Comparison of ENCODE assay signal across 35 cellular contexts in genomic region chr3:118196183-118196582, GRCh38.
"Had no signal": no experiment of that assay in that cellular context is flagged by ENCODE, and none has a peak within 500 bp of the region (broad histone marks: within the 10 kb centered on the region; RNA-seq: fewer than 3 reads in every experiment).

No MANE protein-coding gene starts in this region.

- H3K4me3 Mint-ChIP-seq: activated B cell treated with CpG ODN at 0.5 μM for 24 hours; activated CD4-positive, alpha-beta memory T cell treated with anti-CD3 and anti-CD28 coated beads for 36 hours; activated CD4-positive, alpha-beta T cell treated with anti-CD3 and anti-CD28 coated beads, Interleukin-2, amount 10 ng/mL, durations not matched to agents 24 days and 14 days; activated CD8-positive, alpha-beta T cell treated with anti-CD3 and anti-CD28 coated beads for 36 hours; activated naive CD4-positive, alpha-beta T cell treated with anti-CD3 and anti-CD28 coated beads for 36 hours; activated naive CD8-positive, alpha-beta T cell; activated naive CD8-positive, alpha-beta T cell treated with anti-CD3 and anti-CD28 coated beads, Interleukin-2, amount 10 ng/mL, durations not matched to agents 7 days and 5 days; activated naive CD8-positive, alpha-beta T cell treated with anti-CD3 and anti-CD28 coated beads, Interleukin-2, amount 50 U/mL, for 24 hours; activated T-cell treated with anti-CD3 and anti-CD28 coated beads, Interleukin-2, amount 50 U/mL, for 24 hours; activated T-helper 1 cell treated with anti-CD3 and anti-CD28 coated beads, Interleukin-12 subunit alpha, Interleukin-12 subunit beta, Interleukin-2, Interleukin-4 antibody, amounts not matched to agents 30 ng/mL and 10 ng/mL and 1 ng/mL, durations not matched to agents 14 hours and 24 hours and 36 hours; activated T-helper 17 cell treated with anti-CD3 and anti-CD28 coated beads, Interleukin-2, amount 50 U/mL, for 72 hours; brain; central memory CD8-positive, alpha-beta T cell; T-helper 1 cell treated with Interleukin-12 subunit alpha and Interleukin-12 subunit beta and Interleukin-4 antibody, amounts not matched to agents 30 μg/mL and 1 μg/mL, for 36 hours; T-helper 2 cell treated with Interferon-gamma antibody and Interleukin-4, amounts not matched to agents 5 μg/mL and 100 μg/mL, for 36 hours had no signal

- H3K4me1 ChIP-seq: ascending aorta had no signal

- H3K4me1 Mint-ChIP-seq: activated B cell treated with CpG ODN at 0.5 μM for 24 hours; activated CD4-positive, alpha-beta T cell treated with anti-CD3 and anti-CD28 coated beads, Interleukin-2, amount 10 ng/mL, durations not matched to agents 24 days and 14 days; activated naive CD8-positive, alpha-beta T cell treated with anti-CD3 and anti-CD28 coated beads, Interleukin-2, amount 10 ng/mL, durations not matched to agents 7 days and 5 days; activated naive CD8-positive, alpha-beta T cell treated with anti-CD3 and anti-CD28 coated beads, Interleukin-2, amount 50 U/mL, for 24 hours; activated T-helper 17 cell treated with anti-CD3 and anti-CD28 coated beads, Interleukin-2, amount 50 U/mL, for 72 hours; brain; central memory CD8-positive, alpha-beta T cell had no signal

- H3K36me3 ChIP-seq: ascending aorta, cardiac muscle cell had no signal

- ATAC-seq: activated CD8-positive, alpha-beta T cell treated with anti-CD3 and anti-CD28 coated beads for 36 hours; activated naive CD8-positive, alpha-beta T cell treated with anti-CD3 and anti-CD28 coated beads, Interleukin-2, amount 50 U/mL, for 24 hours; activated T-helper 17 cell treated with anti-CD3 and anti-CD28 coated beads, Interleukin-2, amount 50 U/mL, for 72 hours had no signal

- H3K4me3 ChIP-seq: ascending aorta, cardiac muscle cell had no signal

- H3K27ac Mint-ChIP-seq: activated B cell treated with CpG ODN at 0.5 μM for 24 hours; activated CD4-positive, alpha-beta memory T cell treated with anti-CD3 and anti-CD28 coated beads for 36 hours; activated CD4-positive, alpha-beta T cell treated with anti-CD3 and anti-CD28 coated beads, Interleukin-2, amount 10 ng/mL, durations not matched to agents 24 days and 14 days; activated CD8-positive, alpha-beta T cell treated with anti-CD3 and anti-CD28 coated beads for 36 hours; activated naive CD4-positive, alpha-beta T cell treated with anti-CD3 and anti-CD28 coated beads for 36 hours; activated naive CD8-positive, alpha-beta T cell; activated naive CD8-positive, alpha-beta T cell treated with anti-CD3 and anti-CD28 coated beads, Interleukin-2, amount 10 ng/mL, durations not matched to agents 7 days and 5 days; activated naive CD8-positive, alpha-beta T cell treated with anti-CD3 and anti-CD28 coated beads, Interleukin-2, amount 50 U/mL, for 24 hours; activated T-cell treated with anti-CD3 and anti-CD28 coated beads, Interleukin-2, amount 50 U/mL, for 24 hours; activated T-helper 1 cell treated with anti-CD3 and anti-CD28 coated beads, Interleukin-12 subunit alpha, Interleukin-12 subunit beta, Interleukin-2, Interleukin-4 antibody, amounts not matched to agents 30 ng/mL and 10 ng/mL and 1 ng/mL, durations not matched to agents 14 hours and 24 hours and 36 hours; activated T-helper 17 cell treated with anti-CD3 and anti-CD28 coated beads, Interleukin-2, amount 50 U/mL, for 72 hours; brain; T-helper 1 cell treated with Interleukin-12 subunit alpha and Interleukin-12 subunit beta and Interleukin-4 antibody, amounts not matched to agents 30 μg/mL and 1 μg/mL, for 36 hours; T-helper 2 cell treated with Interferon-gamma antibody and Interleukin-4, amounts not matched to agents 5 μg/mL and 100 μg/mL, for 36 hours had no signal

- H3K36me3 Mint-ChIP-seq: activated CD4-positive, alpha-beta memory T cell treated with anti-CD3 and anti-CD28 coated beads for 36 hours; activated naive CD8-positive, alpha-beta T cell; activated naive CD8-positive, alpha-beta T cell treated with anti-CD3 and anti-CD28 coated beads, Interleukin-2, amount 10 ng/mL, durations not matched to agents 7 days and 5 days; brain had no signal

- DNase-seq: activated B cell treated with CpG ODN at 0.5 μM for 24 hours; activated CD4-positive, alpha-beta memory T cell treated with anti-CD3 and anti-CD28 coated beads for 36 hours; activated CD4-positive, alpha-beta T cell treated with anti-CD3 and anti-CD28 coated beads for 4 hours; activated CD4-positive, alpha-beta T cell treated with anti-CD3 and anti-CD28 coated beads, Interleukin-2, amount 10 ng/mL, durations not matched to agents 24 days and 14 days; activated CD4-positive, alpha-beta T cell treated with anti-CD3 and anti-CD28 coated beads, Interleukin-2, amount 50 U/mL, for 1 hour; activated CD4-positive, alpha-beta T cell treated with anti-CD3 and anti-CD28 coated beads, Interleukin-2, amount 50 U/mL, for 4 hours; activated CD4-positive, CD25-positive, alpha-beta regulatory T cell treated with anti-CD3 and anti-CD28 coated beads, Interleukin-2, amount 50 U/mL, for 72 hours; activated CD8-positive, alpha-beta memory T cell treated with anti-CD3 and anti-CD28 coated beads, Interleukin-2, amount 50 U/mL, for 4 hours; activated CD8-positive, alpha-beta T cell treated with anti-CD3 and anti-CD28 coated beads for 36 hours; activated effector memory CD4-positive, alpha-beta T cell treated with anti-CD3 and anti-CD28 coated beads, Interleukin-2, amount 50 U/mL, for 16 hours; activated gamma-delta T cell treated with Interleukin-2 at 50 U/mL for 16 hours; activated naive CD4-positive, alpha-beta T cell; activated naive CD4-positive, alpha-beta T cell treated with anti-CD3 and anti-CD28 coated beads for 36 hours; activated naive CD4-positive, alpha-beta T cell treated with anti-CD3 and anti-CD28 coated beads, Interleukin-2, amount 50 U/mL, for 16 hours; activated naive CD8-positive, alpha-beta T cell treated with anti-CD3 and anti-CD28 coated beads, Interleukin-2, amount 10 ng/mL, durations not matched to agents 7 days and 5 days; activated naive CD8-positive, alpha-beta T cell treated with anti-CD3 and anti-CD28 coated beads, Interleukin-2, amount 50 U/mL, for 24 hours; activated T-cell treated with anti-CD3 and anti-CD28 coated beads, Interleukin-2, amount 50 U/mL, for 24 hours; activated T-cell treated with anti-CD3 and anti-CD28 coated beads, Interleukin-2, amount 50 U/mL, for 48 hours; amygdala; anterior cingulate cortex; caudate nucleus; cerebellar nuclear complex; T-helper 1 cell; T-helper 2 cell; T-helper 9 cell had no signal

- H3K27me3 ChIP-seq: ascending aorta, cardiac muscle cell had no signal

- H3K27me3 Mint-ChIP-seq: activated B cell treated with CpG ODN at 0.5 μM for 24 hours; activated CD4-positive, alpha-beta memory T cell treated with anti-CD3 and anti-CD28 coated beads for 36 hours; activated CD4-positive, alpha-beta T cell treated with anti-CD3 and anti-CD28 coated beads, Interleukin-2, amount 10 ng/mL, durations not matched to agents 24 days and 14 days; activated CD8-positive, alpha-beta T cell treated with anti-CD3 and anti-CD28 coated beads for 36 hours; activated naive CD8-positive, alpha-beta T cell; activated naive CD8-positive, alpha-beta T cell treated with anti-CD3 and anti-CD28 coated beads, Interleukin-2, amount 10 ng/mL, durations not matched to agents 7 days and 5 days; activated naive CD8-positive, alpha-beta T cell treated with anti-CD3 and anti-CD28 coated beads, Interleukin-2, amount 50 U/mL, for 24 hours; activated T-cell treated with anti-CD3 and anti-CD28 coated beads, Interleukin-2, amount 50 U/mL, for 24 hours; activated T-helper 17 cell treated with anti-CD3 and anti-CD28 coated beads, Interleukin-2, amount 50 U/mL, for 72 hours; brain; central memory CD8-positive, alpha-beta T cell had no signal

- H3K27ac ChIP-seq: ascending aorta, cardiac muscle cell, VCaP had no signal
